ENCODE assay signal across 12 cellular contexts in genomic region chr5:147484708-147485020, GRCh38. TPM values are rescaled to one million over a fixed set of nuclear protein-coding genes. Genes with fewer than 3 reads are reported as not detected.
DNase-seq lines count a peak whose midpoint lies in the region; ATAC-seq and TF ChIP-seq lines count a peak whose summit lies in the region.
"Had no signal": no experiment of that assay in that cellular context is flagged by ENCODE, and none has a peak within 500 bp of the region (broad histone marks: within the 10 kb centered on the region; RNA-seq: fewer than 3 reads in every experiment).

No MANE protein-coding gene starts in this region.

- H3K27ac ChIP-seq in WERI-Rb-1 = peak overlapping the region; percentile 88
- H3K27ac ChIP-seq in foreskin keratinocyte = peak overlapping the region; percentile 53
- H3K27ac ChIP-seq in gastrocnemius medialis = peak overlapping the region; percentile 6 to 47 (median 40)

- intact Hi-C loops in gastrocnemius medialis (cut with DNase I; ENCODE audit: low total_unique reads) (no loop called here), left colon (cut with DNase I, micrococcal nuclease) (no loop called here)

- no peak for TF ChIP-seq POLR2A in gastrocnemius medialis (IDR thresholded peaks at IDR 0.05)

- H3K27me3 ChIP-seq in WERI-Rb-1 (ENCODE audit: insufficient read depth, low read depth, severe bottlenecking) (no peaks in the 10 kb centered on the region), foreskin keratinocyte (no peaks in the 10 kb centered on the region), gastrocnemius medialis (no peaks in the 10 kb centered on the region)

- peaks cover 18% of the 10 kb centered on the region for H3K4me1 ChIP-seq in foreskin keratinocyte
- H3K4me1 ChIP-seq in gastrocnemius medialis = peaks cover 0 to 14% of the 10 kb centered on the region in 2 donors

- DNase-seq in EH (ENCODE audit: low read depth) (peak; percentile 28), WERI-Rb-1 (no peak), foreskin keratinocyte (no peak), gastrocnemius medialis (no peak), NCI-H748 treated with DMSO at 0.1 percent for 48 hours (lab: John Stamatoyannopoulos, UW) (no peak), inferior parietal cortex (ENCODE audit: extremely low spot score) (no peak), left colon (no peak)
- no peak for DNase-seq in stimulated activated CD4-positive, alpha-beta T cell treated with anti-CD3 and anti-CD28 coated beads, Interleukin-4, amount 100 ng/mL, for 24 hours
- DNase-seq: activated CD8-positive, alpha-beta memory T cell treated with anti-CD3 and anti-CD28 coated beads, Interleukin-2, amount 50 U/mL, for 4 hours; CD4-positive, alpha-beta T cell; effector CD4-positive, alpha-beta T cell; naive thymus-derived CD8-positive, alpha-beta T cell had no signal

- H3K36me3 ChIP-seq in WERI-Rb-1 = peaks cover 4% of the 10 kb centered on the region
- no peaks in the 10 kb centered on the region for H3K36me3 ChIP-seq in gastrocnemius medialis

- in situ Hi-C loops in gastrocnemius medialis (cut with MboI; ENCODE audit: low sequenced_read_pairs in 4 of 4) = no loop called here

- TF ChIP-seq CTCF in WERI-Rb-1 (IDR thresholded peaks at IDR 0.05; ENCODE audit: low read depth, low read length) (no peak), foreskin keratinocyte (conservative IDR thresholded peaks at IDR 0.05) (no peak), gastrocnemius medialis (IDR thresholded peaks at IDR 0.05 in 4 of 5, conservative IDR thresholded peaks at IDR 0.05 in 1 of 5) (no peak)

- H3K4me3 ChIP-seq in WERI-Rb-1 (ENCODE audit: low read depth, low read length) = peak overlapping the region; percentile 11
- no peak overlapping the region for H3K4me3 ChIP-seq in gastrocnemius medialis

- no peak for ATAC-seq in foreskin keratinocyte
- no peak for ATAC-seq in gastrocnemius medialis
- no peak for ATAC-seq in left colon
- ATAC-seq: naive thymus-derived CD8-positive, alpha-beta T cell had no signal

- H3K9me3 ChIP-seq in WERI-Rb-1 (ENCODE audit: severe bottlenecking) = peaks cover 2% of the 10 kb centered on the region
- H3K9me3 ChIP-seq in gastrocnemius medialis = no peaks in the 10 kb centered on the region

RNA-seq across cellular contexts. Expression of gene DPYSL3, which starts 25.2 kb away (rescaled TPM):
- total RNA-seq in foreskin keratinocyte (29.4 and 53.6 TPM in 2 replicates), gastrocnemius medialis (10 to 100 TPM; 11.7 to 45.8 (median 26.0) TPM), left colon (10 to 100 TPM in 1 of 2 donors, 1 to 10 TPM in 1; 10.0 to 23.9 TPM)
- 14.5 and 24.3 TPM in 2 replicates for polyA plus RNA-seq in foreskin keratinocyte
- total RNA-seq: CD4-positive, alpha-beta T cell; naive thymus-derived CD8-positive, alpha-beta T cell had no signal
- polyA plus RNA-seq: naive thymus-derived CD8-positive, alpha-beta T cell had no signal
